ENCODE assay signal across 20 cellular contexts in the genomic region with DNA sequence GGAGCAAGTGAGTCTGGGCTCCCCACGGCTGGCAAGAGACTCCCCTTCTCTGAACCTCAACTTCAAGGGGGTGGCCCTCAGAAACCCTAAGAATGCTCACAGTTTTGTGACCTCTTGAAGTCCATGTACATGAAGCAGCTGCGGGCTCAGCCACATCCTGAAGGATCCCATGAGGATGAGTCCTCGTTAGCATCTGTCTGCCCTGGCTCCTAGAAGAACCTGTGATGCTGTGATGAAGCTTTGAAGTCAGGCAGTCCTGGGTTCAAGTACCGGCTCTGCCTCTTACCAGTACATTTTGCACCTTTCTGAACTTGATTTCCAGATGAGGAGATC. TPM values are rescaled to one million over a fixed set of nuclear protein-coding genes. Genes with fewer than 3 reads are reported as not detected.
A peak's percentile ranks its signal among the peaks of the same experiment; 100 is the strongest.
DNase-seq lines count a peak whose midpoint lies in the region; ATAC-seq and TF ChIP-seq lines count a peak whose summit lies in the region.
"Had no signal": no experiment of that assay in that cellular context is flagged by ENCODE, and none has a peak within 500 bp of the region (broad histone marks: within the 10 kb centered on the region; RNA-seq: fewer than 3 reads in every experiment).

No MANE protein-coding gene starts in this region.

- peak overlapping the region; percentile 96 for H3K18ac ChIP-seq in neuronal stem cell (ENCODE audit: low read length)

- WGBS in neuronal stem cell (ENCODE audit: extremely low coverage in 2 of 2, insufficient read length in 2 of 2, insufficient replicate concordance in 1 of 2), 2 donors: no CpG with 5 or more reads among the region's 4 CpGs

- peak overlapping the region; percentile 99 for H2BK120ac ChIP-seq in neuronal stem cell (ENCODE audit: low read depth, low read length)

- peak overlapping the region; percentile 99 for H2BK12ac ChIP-seq in neuronal stem cell (ENCODE audit: low read length)

- H3K27me3 ChIP-seq in BLaER1 (no peaks in the 10 kb centered on the region), Loucy (ENCODE audit: insufficient read depth, low read length, poor library complexity, severe bottlenecking) (no peaks in the 10 kb centered on the region), neuronal stem cell (ENCODE audit: control insufficient read depth in 3 of 3, insufficient read depth in 3 of 3, low read depth in 1 of 3, low read length in 3 of 3) (peaks cover 0 to 19% (median 0%) of the 10 kb centered on the region in 3 experiments)
- H3K27me3 ChIP-seq: left lung, ovary had no signal

- no peak for ATAC-seq in GM21717 (IDR thresholded peaks at IDR 0.05; ENCODE audit: unreplicated experiment)
- no peak for ATAC-seq in HG03025 (IDR thresholded peaks at IDR 0.05; ENCODE audit: low FRiP score, unreplicated experiment)
- no peak for ATAC-seq in HG03469 (IDR thresholded peaks at IDR 0.05; ENCODE audit: unreplicated experiment)
- ATAC-seq: activated CD8-positive, alpha-beta T cell treated with anti-CD3 and anti-CD28 coated beads, Interleukin-2, amount 10 ng/mL, durations not matched to agents 7 days and 5 days; stimulated activated naive CD8-positive, alpha-beta T cell treated with anti-CD3 and anti-CD28 coated beads, Interleukin-15, amount 100 ng/mL, for 72 hours had no signal

- no peak overlapping the region for H3K23ac ChIP-seq in neuronal stem cell (ENCODE audit: low read depth, low read length, poor library complexity)

- H2BK15ac ChIP-seq in neuronal stem cell (ENCODE audit: low read length): peak overlapping the region; percentile 63

- no peaks in the 10 kb centered on the region for H3K79me1 ChIP-seq in neuronal stem cell (ENCODE audit: low read depth, low read length)

- DNase-seq in epithelial cell of prostate (ENCODE audit: low read depth, low spot score) (no peak), neuronal stem cell (ENCODE audit: low spot score) (no peak), DMS53 treated with DMSO at 0.1 percent for 48 hours (lab: John Stamatoyannopoulos, UW; ENCODE audit: unreplicated experiment) (no peak)
- DNase-seq: activated CD4-positive, CD25-positive, alpha-beta regulatory T cell; activated CD8-positive, alpha-beta T cell treated with anti-CD3 and anti-CD28 coated beads, Interleukin-2, amount 10 ng/mL, durations not matched to agents 7 days and 5 days; activated naive CD4-positive, alpha-beta T cell treated with anti-CD3 and anti-CD28 coated beads, Interleukin-2, amount 10 ng/mL, durations not matched to agents 7 days and 5 days; activated T-cell treated with anti-CD3 and anti-CD28 coated beads, Interleukin-2, amount 50 U/mL, for 24 hours; cerebellar nuclear complex; NCI-H1436; NCI-H2171; ovary; stimulated activated naive CD8-positive, alpha-beta T cell treated with anti-CD3 and anti-CD28 coated beads, Interleukin-15, amount 100 ng/mL, for 72 hours; T-helper 9 cell had no signal

- no peaks in the 10 kb centered on the region for H3K9me2 ChIP-seq in Loucy (replicated peaks; ENCODE audit: low read depth, low read length)

- peak overlapping the region; percentile 99 for H2AK5ac ChIP-seq in neuronal stem cell (ENCODE audit: low read depth, low read length)

- no peak for TF ChIP-seq CTCF in Loucy (conservative IDR thresholded peaks at IDR 0.05; ENCODE audit: low read length)

- H3K79me2 ChIP-seq in Loucy (ENCODE audit: insufficient read depth, low read length): no peaks in the 10 kb centered on the region

- no peaks in the 10 kb centered on the region for H3F3A ChIP-seq in Loucy (ENCODE audit: low read depth)

- H4K91ac ChIP-seq in neuronal stem cell (ENCODE audit: low read depth, low read length, poor library complexity): peak overlapping the region; percentile 68

- no peak overlapping the region for H3K4ac ChIP-seq in neuronal stem cell (ENCODE audit: low read length)

- peak overlapping the region; percentile 91 for H2BK5ac ChIP-seq in neuronal stem cell (ENCODE audit: low read length)

- H3K27ac ChIP-seq in BLaER1 (peak overlapping the region; percentile 81), epithelial cell of prostate (peak overlapping the region; percentile 95), neuronal stem cell (replicated peaks; ENCODE audit: low read length) (no peak overlapping the region)
- H3K27ac ChIP-seq: ovary, SK-N-MC had no signal

- peak overlapping the region; percentile 9; the same call in 1 of the 2 replicates for H3K4me3 ChIP-seq in BLaER1
- no peak overlapping the region for H3K4me3 ChIP-seq in Loucy (ENCODE audit: low read length, poor library complexity, severe bottlenecking)
- H3K4me3 ChIP-seq in neuronal stem cell (ENCODE audit: low read length in 2 of 2): no peak overlapping the region
- H3K4me3 ChIP-seq: left lung, ovary, SK-N-MC had no signal

- H4K20me1 ChIP-seq in BLaER1: no peaks in the 10 kb centered on the region
- no peaks in the 10 kb centered on the region for H4K20me1 ChIP-seq in Loucy (ENCODE audit: insufficient read depth, low read length, poor library complexity, severe bottlenecking)

- H4K8ac ChIP-seq in neuronal stem cell (ENCODE audit: low read depth, low read length): peak overlapping the region; percentile 78

- H3K9ac ChIP-seq in BLaER1: peak overlapping the region; percentile 68
- H3K9ac ChIP-seq in Loucy (ENCODE audit: low read depth, low read length, poor library complexity, severe bottlenecking): no peak overlapping the region
- no peak overlapping the region for H3K9ac ChIP-seq in neuronal stem cell (ENCODE audit: low read depth, low read length, poor library complexity)

- H3K36me3 ChIP-seq in BLaER1 (no peaks in the 10 kb centered on the region), Loucy (ENCODE audit: insufficient read depth, low read length) (no peaks in the 10 kb centered on the region), neuronal stem cell (replicated peaks in 1 of 2; ENCODE audit: control insufficient read depth in 2 of 2, insufficient read depth in 2 of 2, low read length in 2 of 2) (no peaks in the 10 kb centered on the region)
- H3K36me3 ChIP-seq: left lung, ovary had no signal

- no peak overlapping the region for H3K14ac ChIP-seq in neuronal stem cell (ENCODE audit: low read length)

- no peaks in the 10 kb centered on the region for H3K9me3 ChIP-seq in BLaER1
- H3K9me3 ChIP-seq in Loucy (ENCODE audit: insufficient read depth, low read depth, low read length): no peaks in the 10 kb centered on the region
- no peaks in the 10 kb centered on the region for H3K9me3 ChIP-seq in neuronal stem cell (replicated peaks in 1 of 2; ENCODE audit: control insufficient read depth in 2 of 2, insufficient read depth in 1 of 2, low read depth in 1 of 2, low read length in 2 of 2)
- H3K9me3 ChIP-seq: left lung, ovary had no signal

- H2AFZ ChIP-seq in Loucy (ENCODE audit: low read length) (0 out of 2 replicates have a peak overlapping the region, but pooled peaks have one; percentile 4), neuronal stem cell (ENCODE audit: low read length) (peak overlapping the region; percentile 79)

- H3K4me2 ChIP-seq in BLaER1 (peak overlapping the region; percentile 97), Loucy (ENCODE audit: low read depth, low read length, poor library complexity, severe bottlenecking) (no peak overlapping the region), neuronal stem cell (ENCODE audit: insufficient read depth, low read length, poor library complexity, severe bottlenecking) (no peak overlapping the region)

- peaks cover 44% of the 10 kb centered on the region for H3K4me1 ChIP-seq in BLaER1
- H3K4me1 ChIP-seq in Loucy (ENCODE audit: insufficient read depth, low read length, poor library complexity, severe bottlenecking): no peaks in the 10 kb centered on the region
- H3K4me1 ChIP-seq in neuronal stem cell (ENCODE audit: control insufficient read depth in 2 of 2, insufficient read depth in 1 of 2, low read depth in 1 of 2, low read length in 2 of 2): peaks cover 16 to 60% of the 10 kb centered on the region in 2 donors

RNA-seq across cellular contexts. Expression of gene SDC1, which starts 38.1 kb away (rescaled TPM):
- polyA plus RNA-seq in neuronal stem cell (2013, experiment 1 of 2): 45.3 TPM
- polyA plus RNA-seq in neuronal stem cell (2013, experiment 2 of 2): 48.1 TPM
